21 cellular contexts compared by ENCODE assay signal in genomic region chr6:56537223-56537770, GRCh38.
DNase-seq lines count a peak whose midpoint lies in the region; ATAC-seq, FAIRE-seq and TF ChIP-seq lines count a peak whose summit lies in the region.
"Had no signal": no experiment of that assay in that cellular context is flagged by ENCODE, and none has a peak within 500 bp of the region (broad histone marks: within the 10 kb centered on the region; RNA-seq: fewer than 3 reads in every experiment).

No MANE protein-coding gene starts in this region.

- H3K79me2 ChIP-seq in astrocyte (ENCODE audit: insufficient read depth, low read length) = peaks cover 70% of the 10 kb centered on the region
- H3K79me2 ChIP-seq in mesendoderm (ENCODE audit: control insufficient read depth, insufficient read depth, low read length) = peaks cover 2% of the 10 kb centered on the region

- no peaks in the 10 kb centered on the region for H3K9me3 Mint-ChIP-seq in astrocyte (ENCODE audit: unreplicated experiment)
- H3K9me3 Mint-ChIP-seq: activated naive CD4-positive, alpha-beta T cell treated with anti-CD3 and anti-CD28 coated beads, Interleukin-2, amount 50 U/mL, for 24 hours; activated T-helper 1 cell treated with anti-CD3 and anti-CD28 coated beads, Interleukin-12 subunit alpha, Interleukin-12 subunit beta, Interleukin-2, Interleukin-4 antibody, amounts not matched to agents 30 ng/mL and 10 ng/mL and 1 ng/mL, durations not matched to agents 14 hours and 24 hours and 36 hours; central memory CD8-positive, alpha-beta T cell; GM23338 had no signal

- H3K27me3 ChIP-seq in heart left ventricle (no peaks in the 10 kb centered on the region), astrocyte (ENCODE audit: insufficient read depth, low read length) (no peaks in the 10 kb centered on the region), mesendoderm (ENCODE audit: insufficient read depth, low read length, poor library complexity) (no peaks in the 10 kb centered on the region), upper lobe of left lung (no peaks in the 10 kb centered on the region), small intestine (ENCODE audit: control insufficient read depth in 2 of 2, insufficient read depth in 2 of 2, low read length in 2 of 2) (no peaks in the 10 kb centered on the region)
- H3K27me3 ChIP-seq: BLaER1, heart right ventricle had no signal

- peaks cover 41% of the 10 kb centered on the region for H4K20me1 ChIP-seq in astrocyte (ENCODE audit: insufficient read depth, low read length)
- H4K20me1 ChIP-seq: BLaER1 had no signal

- H3K23ac ChIP-seq in mesendoderm (ENCODE audit: low read length) = no peak overlapping the region

- H2BK5ac ChIP-seq in mesendoderm (ENCODE audit: low read length) = no peak overlapping the region

- no peaks in the 10 kb centered on the region for H3K79me1 ChIP-seq in mesendoderm (ENCODE audit: low read length)

- H3K27ac Mint-ChIP-seq in astrocyte (ENCODE audit: unreplicated experiment) = no peak overlapping the region
- H3K27ac Mint-ChIP-seq: activated naive CD4-positive, alpha-beta T cell treated with anti-CD3 and anti-CD28 coated beads, Interleukin-2, amount 50 U/mL, for 24 hours; activated T-helper 1 cell treated with anti-CD3 and anti-CD28 coated beads, Interleukin-12 subunit alpha, Interleukin-12 subunit beta, Interleukin-2, Interleukin-4 antibody, amounts not matched to agents 30 ng/mL and 10 ng/mL and 1 ng/mL, durations not matched to agents 14 hours and 24 hours and 36 hours; GM23338 had no signal

- peak in 1 of 5 donors; percentile 13 for DNase-seq in heart left ventricle
- no peak for DNase-seq in left cardiac atrium
- DNase-seq in astrocyte (ENCODE audit: low read depth) = no peak
- DNase-seq in mesendoderm = peak; percentile 19
- no peak for DNase-seq in upper lobe of left lung
- DNase-seq in iPS-NIHi11 (ENCODE audit: low spot score) = no peak
- no peak for DNase-seq in small intestine
- DNase-seq: activated CD4-positive, alpha-beta T cell treated with anti-CD3 and anti-CD28 coated beads for 48 hours; GF-D8; heart right ventricle; KG1; NCI-H1436; NCI-H2107; stimulated activated CD8-positive, alpha-beta memory T cell treated with anti-CD3 and anti-CD28 coated beads, Interleukin-4, amount 100 ng/mL, for 48 hours; T-helper 2 cell had no signal

- TF ChIP-seq EP300 in upper lobe of left lung (IDR thresholded peaks at IDR 0.05) = no peak

- no peaks in the 10 kb centered on the region for H3K27me3 Mint-ChIP-seq in astrocyte (ENCODE audit: low read depth, unreplicated experiment)
- H3K27me3 Mint-ChIP-seq: activated naive CD4-positive, alpha-beta T cell treated with anti-CD3 and anti-CD28 coated beads, Interleukin-2, amount 50 U/mL, for 24 hours; central memory CD8-positive, alpha-beta T cell had no signal

- no peak overlapping the region for H2BK15ac ChIP-seq in mesendoderm (replicated peaks; ENCODE audit: low read depth)

- peaks cover 0 to 45% (median 38%) of the 10 kb centered on the region in 9 donors for H3K36me3 ChIP-seq in heart left ventricle
- peaks cover 25% of the 10 kb centered on the region for H3K36me3 ChIP-seq in astrocyte (ENCODE audit: insufficient read depth, low read length)
- H3K36me3 ChIP-seq in mesendoderm (ENCODE audit: control insufficient read depth, insufficient read depth, low read length) = peaks cover 1% of the 10 kb centered on the region
- peaks cover 0 to 34% (median 2%) of the 10 kb centered on the region in 4 donors for H3K36me3 ChIP-seq in upper lobe of left lung
- H3K36me3 ChIP-seq in small intestine (ENCODE audit: control insufficient read depth in 2 of 2, insufficient read depth in 2 of 2, low read length in 2 of 2) = peaks cover 0 to 6% of the 10 kb centered on the region in 2 donors

- peak; percentile 16 to 52 (median 35) for ATAC-seq in heart left ventricle
- ATAC-seq in left cardiac atrium = no peak
- ATAC-seq in upper lobe of left lung (ENCODE audit: low FRiP score in 2 of 2) = no peak
- no peak for ATAC-seq in HG02938 (IDR thresholded peaks at IDR 0.05; ENCODE audit: unreplicated experiment)
- ATAC-seq: GM23338 had no signal

- H3K27ac ChIP-seq in heart left ventricle = peak overlapping the region in 4 of 12 donors; percentile 5 to 92 (median 14)
- H3K27ac ChIP-seq in astrocyte (ENCODE audit: low read depth, low read length) = peak overlapping the region; percentile 1
- no peak overlapping the region for H3K27ac ChIP-seq in mesendoderm (ENCODE audit: low read depth, low read length)
- H3K27ac ChIP-seq in upper lobe of left lung = peak overlapping the region in 2 of 4 donors; percentile 37 to 52
- H3K27ac ChIP-seq in small intestine (ENCODE audit: low read depth in 1 of 2, low read length in 1 of 2) = no peak overlapping the region
- H3K27ac ChIP-seq: BLaER1 had no signal

- H3K4me1 ChIP-seq in heart left ventricle (peaks cover 6 to 76% (median 59%) of the 10 kb centered on the region in 12 donors), astrocyte (ENCODE audit: insufficient read depth, low read length) (peaks cover 35% of the 10 kb centered on the region), mesendoderm (ENCODE audit: control insufficient read depth, low read depth, low read length) (peaks cover 5% of the 10 kb centered on the region), upper lobe of left lung (peaks cover 10 to 33% (median 24%) of the 10 kb centered on the region in 4 donors), small intestine (ENCODE audit: control insufficient read depth in 2 of 2, insufficient read depth in 1 of 2, low read depth in 1 of 2, low read length in 1 of 2) (peaks cover 3 to 4% of the 10 kb centered on the region in 2 donors)

- no peak overlapping the region for H2AK5ac ChIP-seq in mesendoderm (ENCODE audit: low read length)

- H4K8ac ChIP-seq in mesendoderm (ENCODE audit: low read depth, low read length) = no peak overlapping the region

- TF ChIP-seq CTCF in heart left ventricle (IDR thresholded peaks at IDR 0.05) = no peak
- no peak for TF ChIP-seq CTCF in astrocyte (IDR thresholded peaks at IDR 0.05; ENCODE audit: insufficient read depth, low read depth, low read length)
- TF ChIP-seq CTCF in upper lobe of left lung (IDR thresholded peaks at IDR 0.05) = no peak

- H3K18ac ChIP-seq in mesendoderm (ENCODE audit: low read length) = no peak overlapping the region

- FAIRE-seq in astrocyte (lab: Jason Lieb, UNC) (no peak), small intestine (lab: Jason Lieb, UNC) (no peak)

- intact Hi-C loops in heart left ventricle (cut with DNase I) = loop anchor here in 3 of 10 donors (5.0 to 10.0 kb wide), 2 partner anchors 35 to 62 kb away; no protein-coding TSS in a partner anchor
- intact Hi-C loops in left cardiac atrium (cut with DNase I) = no loop called here

- H3K36me3 Mint-ChIP-seq in astrocyte (ENCODE audit: low read depth, unreplicated experiment) = peaks cover 13% of the 10 kb centered on the region
- H3K36me3 Mint-ChIP-seq: activated naive CD4-positive, alpha-beta T cell treated with anti-CD3 and anti-CD28 coated beads, Interleukin-2, amount 50 U/mL, for 24 hours had no signal

- H3K4me3 ChIP-seq in heart left ventricle (no peak overlapping the region), astrocyte (ENCODE audit: insufficient read depth, low read depth, low read length) (no peak overlapping the region), mesendoderm (ENCODE audit: low read length) (no peak overlapping the region), upper lobe of left lung (peak overlapping the region in 3 of 4 donors; percentile 6 to 59 (median 55)), small intestine (ENCODE audit: low read depth in 1 of 2, low read length in 2 of 2) (no peak overlapping the region)
- H3K4me3 ChIP-seq: BLaER1, GM23338 had no signal

- no peak overlapping the region for H4K5ac ChIP-seq in mesendoderm (ENCODE audit: low read length)

- H3K9me3 ChIP-seq in heart left ventricle (no peaks in the 10 kb centered on the region), astrocyte (ENCODE audit: insufficient read depth, low read depth, low read length) (no peaks in the 10 kb centered on the region), upper lobe of left lung (no peaks in the 10 kb centered on the region), small intestine (ENCODE audit: control insufficient read depth, low read depth) (no peaks in the 10 kb centered on the region)
- H3K9me3 ChIP-seq: BLaER1, heart right ventricle had no signal

- TF ChIP-seq POLR2A in heart left ventricle (IDR thresholded peaks at IDR 0.05) (no peak), upper lobe of left lung (IDR thresholded peaks at IDR 0.05) (no peak)

- no peak overlapping the region for H3K56ac ChIP-seq in mesendoderm (ENCODE audit: low read length)

- H3K4ac ChIP-seq in mesendoderm (ENCODE audit: low read depth, low read length) = no peak overlapping the region

- no peak overlapping the region for H3K9ac ChIP-seq in astrocyte (ENCODE audit: low read length)
- H3K9ac ChIP-seq in mesendoderm (ENCODE audit: low read length) = no peak overlapping the region
- H3K9ac ChIP-seq: BLaER1 had no signal

- no peak overlapping the region for H2BK120ac ChIP-seq in mesendoderm (ENCODE audit: low read depth, low read length)

- H2AFZ ChIP-seq in astrocyte (ENCODE audit: low read depth, low read length) = no peak overlapping the region
- H2AFZ ChIP-seq: GM23338 had no signal

- H3K4me2 ChIP-seq in astrocyte (ENCODE audit: low read length) (no peak overlapping the region), mesendoderm (ENCODE audit: low read length) (no peak overlapping the region)
- H3K4me2 ChIP-seq: BLaER1, GM23338 had no signal

- peaks cover 10% of the 10 kb centered on the region for H3K4me1 Mint-ChIP-seq in astrocyte (ENCODE audit: low read depth, unreplicated experiment)
- H3K4me1 Mint-ChIP-seq: activated naive CD4-positive, alpha-beta T cell treated with anti-CD3 and anti-CD28 coated beads, Interleukin-2, amount 50 U/mL, for 24 hours; central memory CD8-positive, alpha-beta T cell had no signal

- no peak overlapping the region for H3K4me3 Mint-ChIP-seq in astrocyte (ENCODE audit: unreplicated experiment)
- H3K4me3 Mint-ChIP-seq: activated naive CD4-positive, alpha-beta T cell treated with anti-CD3 and anti-CD28 coated beads, Interleukin-2, amount 50 U/mL, for 24 hours; activated T-helper 1 cell treated with anti-CD3 and anti-CD28 coated beads, Interleukin-12 subunit alpha, Interleukin-12 subunit beta, Interleukin-2, Interleukin-4 antibody, amounts not matched to agents 30 ng/mL and 10 ng/mL and 1 ng/mL, durations not matched to agents 14 hours and 24 hours and 36 hours; central memory CD8-positive, alpha-beta T cell; GM23338 had no signal

Comparison
In these comparisons a context has a peak if more than half of its experiments do, and no peak if none do; other contexts are left out.
1. ATAC-seq: peak in heart left ventricle (4 of 4); none in left cardiac atrium (0 of 2), upper lobe of left lung (0 of 2) and HG02938 (single experiment).
2. H3K4me3 ChIP-seq: peak in upper lobe of left lung (3 of 4); none in heart left ventricle (0 of 12), astrocyte (single experiment), mesendoderm (single experiment) and small intestine (0 of 2).